Comparison of ENCODE assay signal across 1 cellular context in the genomic region with DNA sequence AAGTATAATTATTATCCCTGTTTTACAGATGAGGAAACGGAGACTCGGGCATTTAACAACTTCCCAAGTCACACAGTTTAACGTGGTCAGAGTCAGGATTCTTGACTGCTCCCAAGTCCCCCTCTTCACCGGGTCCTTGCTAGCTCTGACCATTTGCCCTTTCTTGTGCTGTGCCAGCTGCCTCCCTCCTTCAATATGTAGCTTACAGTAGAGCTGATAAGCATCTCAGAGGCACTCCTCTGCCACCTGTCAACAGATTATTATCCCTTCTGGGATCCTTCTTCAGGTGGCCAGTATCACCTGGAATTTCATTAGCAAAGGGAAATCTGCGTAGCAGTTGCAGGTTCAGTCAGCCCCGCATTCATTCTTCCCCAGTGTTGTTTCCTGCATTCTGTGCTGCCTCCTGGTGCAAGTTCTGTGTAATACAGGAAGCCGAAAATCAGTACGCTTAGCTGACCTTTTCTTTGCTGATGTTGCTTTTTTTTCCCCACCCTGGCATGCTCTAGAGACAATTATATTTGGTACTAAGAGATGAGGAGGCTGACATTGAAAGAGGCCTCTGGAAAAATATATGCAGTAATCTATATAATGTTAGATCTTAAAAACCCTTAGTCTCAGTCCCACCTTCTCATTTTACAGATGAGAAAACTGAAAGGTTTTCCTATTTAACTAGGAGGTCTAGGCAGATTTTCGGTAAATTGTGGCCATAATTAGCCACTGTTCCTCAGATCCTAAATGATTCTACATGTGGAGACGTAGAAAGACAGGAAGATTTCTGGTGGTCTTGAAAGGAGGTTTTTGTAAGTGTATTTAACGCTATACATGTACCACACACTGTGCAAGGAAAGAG.
TF ChIP-seq lines count a peak whose summit lies in the region.

No MANE protein-coding gene starts in this region.

TF ChIP-seq in H1, 55 proteins besides CTCF, POLR2A, EP300 and RAD21:
- TF ChIP-seq MAFK (IDR thresholded peaks at IDR 0.05; ENCODE audit: low read depth, low read length): peak; percentile 88
- TF ChIP-seq SRF (IDR thresholded peaks at IDR 0.05; ENCODE audit: low read depth, low read length): no peak
- TF ChIP-seq, protein P1, sequence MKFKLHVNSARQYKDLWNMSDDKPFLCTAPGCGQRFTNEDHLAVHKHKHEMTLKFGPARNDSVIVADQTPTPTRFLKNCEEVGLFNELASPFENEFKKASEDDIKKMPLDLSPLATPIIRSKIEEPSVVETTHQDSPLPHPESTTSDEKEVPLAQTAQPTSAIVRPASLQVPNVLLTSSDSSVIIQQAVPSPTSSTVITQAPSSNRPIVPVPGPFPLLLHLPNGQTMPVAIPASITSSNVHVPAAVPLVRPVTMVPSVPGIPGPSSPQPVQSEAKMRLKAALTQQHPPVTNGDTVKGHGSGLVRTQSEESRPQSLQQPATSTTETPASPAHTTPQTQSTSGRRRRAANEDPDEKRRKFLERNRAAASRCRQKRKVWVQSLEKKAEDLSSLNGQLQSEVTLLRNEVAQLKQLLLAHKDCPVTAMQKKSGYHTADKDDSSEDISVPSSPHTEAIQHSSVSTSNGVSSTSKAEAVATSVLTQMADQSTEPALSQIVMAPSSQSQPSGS (IDR thresholded peaks at IDR 0.05; ENCODE audit: low read length): no peak
- TF ChIP-seq YY1 (IDR thresholded peaks at IDR 0.05; ENCODE audit: low read depth, low read length): no peak
- 0 out of 2 replicates have a peak, but pooled peaks have one; percentile 9 for TF ChIP-seq TEAD4 (IDR thresholded peaks at IDR 0.05; ENCODE audit: low read depth, low read length)
- 0 out of 2 replicates have a peak, but pooled peaks have one; percentile 25 for TF ChIP-seq BACH1 (IDR thresholded peaks at IDR 0.05; ENCODE audit: low read length)
- no peak for TF ChIP-seq USF2 (IDR thresholded peaks at IDR 0.05; ENCODE audit: low read length)
